In the genomic region with DNA sequence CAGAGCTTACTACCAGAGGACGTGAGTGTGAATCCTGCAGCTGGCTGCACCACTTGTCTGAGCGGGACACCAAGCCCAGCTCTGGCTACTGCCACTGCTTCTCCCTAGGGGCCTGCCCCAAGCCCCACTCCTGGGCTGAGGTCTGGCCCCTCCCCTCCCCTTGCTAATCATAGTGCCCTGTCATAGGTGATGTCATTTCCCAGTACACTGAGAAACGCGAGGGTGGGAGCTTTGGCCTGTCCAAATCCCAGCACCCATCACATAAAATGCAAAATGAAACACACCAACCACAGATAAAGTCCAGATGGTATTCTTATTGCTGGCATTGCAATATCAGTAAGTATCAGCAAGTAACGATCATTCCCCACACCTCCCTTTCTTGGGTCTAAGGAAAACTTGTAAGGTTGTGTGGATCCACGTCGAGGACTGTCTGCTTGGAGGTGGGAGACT, we compare ENCODE assay signal across 10 cellular contexts.
DNase-seq lines count a peak whose midpoint lies in the region; ATAC-seq, FAIRE-seq and TF ChIP-seq lines count a peak whose summit lies in the region.
"Had no signal": no experiment of that assay in that cellular context is flagged by ENCODE, and none has a peak within 500 bp of the region (broad histone marks: within the 10 kb centered on the region; RNA-seq: fewer than 3 reads in every experiment).

No MANE protein-coding gene starts in this region.

- H3K4me1 ChIP-seq in GM12878 (ENCODE audit: control insufficient read depth, insufficient read depth, low read length): peaks cover 49% of the 10 kb centered on the region
- H3K4me1 ChIP-seq in neuronal stem cell (ENCODE audit: control insufficient read depth in 2 of 2, insufficient read depth in 1 of 2, low read depth in 1 of 2, low read length in 2 of 2): peaks cover 3 to 7% of the 10 kb centered on the region in 2 donors
- H3K4me1 ChIP-seq in suprapubic skin: peaks cover 18% of the 10 kb centered on the region

- no peak overlapping the region for H3K4me3 ChIP-seq in GM12878
- no peak overlapping the region for H3K4me3 ChIP-seq in neuronal stem cell (ENCODE audit: low read length in 2 of 2)
- H3K4me3 ChIP-seq in suprapubic skin: no peak overlapping the region

- no peak overlapping the region for H3K18ac ChIP-seq in neuronal stem cell (ENCODE audit: low read length)

- H3K14ac ChIP-seq in neuronal stem cell (ENCODE audit: low read length): no peak overlapping the region

- TF ChIP-seq POLR2A in GM12878 (IDR thresholded peaks at IDR 0.05; ENCODE audit: low read depth, low read length) (no peak), suprapubic skin (IDR thresholded peaks at IDR 0.05) (no peak)

- no peak for TF ChIP-seq RAD21 in GM12878 (IDR thresholded peaks at IDR 0.05; ENCODE audit: insufficient read depth, low read depth, low read length)

- H2BK120ac ChIP-seq in neuronal stem cell (ENCODE audit: low read depth, low read length): no peak overlapping the region

- in situ Hi-C loops in GM13976 (cut with MboI; ENCODE audit: low sequenced_read_pairs, unreplicated experiment): no loop called here
- in situ Hi-C loops in GM12878 (cut with MboI): no loop called here

- DNase-seq in GM13976 (ENCODE audit: low spot score): peak; percentile 80
- DNase-seq in H4 (ENCODE audit: low spot score): peak; percentile 35
- DNase-seq in GM12878 (ENCODE audit: low read depth, low spot score): no peak
- DNase-seq in neuronal stem cell (ENCODE audit: low spot score): no peak
- no peak for DNase-seq in suprapubic skin (ENCODE audit: low spot score in 2 of 2)
- no peak for DNase-seq in NCI-H1092 (lab: John Stamatoyannopoulos, UW)
- no peak for DNase-seq in sciatic nerve (ENCODE audit: low spot score)
- DNase-seq in NCI-H524 (lab: John Stamatoyannopoulos, UW): no peak

- SMC1A ChIA-PET in GM12878 (lab: Charles Lee; ENCODE audit: uncharacterized antibody, unreplicated experiment): interaction anchor here (0.7 to 10.3 kb wide), 17 partner anchors 8 to 80 kb away, joined by 3 to 90 read pairs (median 5); no protein-coding TSS in a partner anchor

- H3K4ac ChIP-seq in neuronal stem cell (ENCODE audit: low read length): no peak overlapping the region

- H3K23ac ChIP-seq in neuronal stem cell (ENCODE audit: low read depth, low read length, poor library complexity): no peak overlapping the region

- H3K79me1 ChIP-seq in neuronal stem cell (ENCODE audit: low read depth, low read length): no peaks in the 10 kb centered on the region

- H4K8ac ChIP-seq in neuronal stem cell (ENCODE audit: low read depth, low read length): no peak overlapping the region

- CTCF ChIA-PET in GM12878 (lab: Yijun Ruan, JAX): interaction anchor here (0.7 to 2.6 kb wide), 6 partner anchors 22 to 35 kb away, joined by 3 to 6 read pairs (median 4); no protein-coding TSS in a partner anchor

- H3K27ac ChIP-seq in GM12878 (ENCODE audit: control insufficient read depth, insufficient read depth) (no peak overlapping the region), neuronal stem cell (replicated peaks; ENCODE audit: low read length) (no peak overlapping the region), suprapubic skin (no peak overlapping the region)
- H3K27ac ChIP-seq: epithelial cell of prostate had no signal

- TF ChIP-seq CTCF in GM13976 (IDR thresholded peaks at IDR 0.05; ENCODE audit: borderline replicate concordance, control extremely low read depth, extremely low read depth, insufficient read depth, missing control alignments) (no peak), GM12878 (IDR thresholded peaks at IDR 0.05 in 2 of 3, conservative IDR thresholded peaks at IDR 0.05 in 1 of 3; ENCODE audit: control insufficient read depth in 2 of 3, extremely low read depth in 1 of 3, insufficient read depth in 1 of 3, low read depth in 3 of 3, low read length in 3 of 3) (no peak), suprapubic skin (IDR thresholded peaks at IDR 0.05) (no peak)

- H3K27me3 ChIP-seq in GM12878 (replicated peaks in 1 of 2; ENCODE audit: control insufficient read depth in 2 of 2, insufficient read depth in 2 of 2, low read length in 1 of 2) (no peaks in the 10 kb centered on the region), neuronal stem cell (ENCODE audit: control insufficient read depth in 3 of 3, insufficient read depth in 3 of 3, low read depth in 1 of 3, low read length in 3 of 3) (no peaks in the 10 kb centered on the region), suprapubic skin (no peaks in the 10 kb centered on the region)

- RAD21 ChIA-PET in GM12878 (lab: Charles Lee; ENCODE audit: unreplicated experiment): interaction anchor here (0.9 to 5.5 kb wide), 9 partner anchors 23 to 80 kb away, joined by 3 to 49 read pairs (median 5); no protein-coding TSS in a partner anchor

- FAIRE-seq in GM12878 (lab: Jason Lieb, UNC): no peak

- H3K9ac ChIP-seq in GM12878 (ENCODE audit: control insufficient read depth, insufficient read depth, low read length): no peak overlapping the region
- no peak overlapping the region for H3K9ac ChIP-seq in neuronal stem cell (ENCODE audit: low read depth, low read length, poor library complexity)

- H3K9me3 ChIP-seq in GM12878 (replicated peaks; ENCODE audit: control insufficient read depth, insufficient read depth, low read length) (no peaks in the 10 kb centered on the region), neuronal stem cell (replicated peaks in 1 of 2; ENCODE audit: control insufficient read depth in 2 of 2, insufficient read depth in 1 of 2, low read depth in 1 of 2, low read length in 2 of 2) (no peaks in the 10 kb centered on the region), suprapubic skin (no peaks in the 10 kb centered on the region)

- H4K91ac ChIP-seq in neuronal stem cell (ENCODE audit: low read depth, low read length, poor library complexity): no peak overlapping the region

- H3K36me3 ChIP-seq in GM12878 (ENCODE audit: control insufficient read depth in 2 of 2, insufficient read depth in 2 of 2, low read length in 1 of 2): no peaks in the 10 kb centered on the region
- H3K36me3 ChIP-seq in neuronal stem cell (replicated peaks in 1 of 2; ENCODE audit: control insufficient read depth in 2 of 2, insufficient read depth in 2 of 2, low read length in 2 of 2): no peaks in the 10 kb centered on the region
- H3K36me3 ChIP-seq in suprapubic skin: no peaks in the 10 kb centered on the region

- no peak overlapping the region for H2BK15ac ChIP-seq in neuronal stem cell (ENCODE audit: low read length)

- H2AK5ac ChIP-seq in neuronal stem cell (ENCODE audit: low read depth, low read length): no peak overlapping the region

- peak overlapping the region; percentile 8 for H2AFZ ChIP-seq in GM12878 (ENCODE audit: control insufficient read depth, low read depth, low read length)
- peak overlapping the region; percentile 19 for H2AFZ ChIP-seq in neuronal stem cell (ENCODE audit: low read length)

- no peak overlapping the region for H3K4me2 ChIP-seq in GM12878 (ENCODE audit: control insufficient read depth, insufficient read depth)
- H3K4me2 ChIP-seq in neuronal stem cell (ENCODE audit: insufficient read depth, low read length, poor library complexity, severe bottlenecking): no peak overlapping the region

- no peak for TF ChIP-seq EP300 in GM12878 (IDR thresholded peaks at IDR 0.05; ENCODE audit: borderline replicate concordance in 1 of 2, control insufficient read depth in 1 of 2, low read depth in 2 of 2, low read length in 2 of 2)
- TF ChIP-seq EP300 in suprapubic skin (IDR thresholded peaks at IDR 0.05): no peak

- POLR2A ChIA-PET in GM12878 (lab: Charles Lee): interaction anchor here (0.6 to 3.2 kb wide), 13 partner anchors 10 to 550 kb away, joined by 3 to 17 read pairs (median 3); no protein-coding TSS in a partner anchor

- H4K20me1 ChIP-seq in GM12878 (ENCODE audit: control insufficient read depth, insufficient read depth): no peaks in the 10 kb centered on the region

- no peak overlapping the region for H2BK12ac ChIP-seq in neuronal stem cell (ENCODE audit: low read length)

- ATAC-seq in GM12878: peak; percentile 78
- no peak for ATAC-seq in sciatic nerve
- ATAC-seq: HCT116 had no signal

- intact Hi-C loops in GM12878 (cut with micrococcal nuclease; ENCODE audit: unreplicated experiment): no loop called here
- intact Hi-C loops in sciatic nerve (cut with DNase I): no loop called here

- WGBS in GM12878 (ENCODE audit: insufficient coverage, insufficient replicate concordance, low lambda C conversion rate, missing lambda C conversion rate): 40% methylated on average over 7 of the region's 7 CpGs
- no CpG with 5 or more reads among the region's 7 CpGs for WGBS in neuronal stem cell (ENCODE audit: extremely low coverage in 2 of 2, insufficient read length in 2 of 2, insufficient replicate concordance in 1 of 2), 2 donors
- 59% methylated on average over 7 of the region's 7 CpGs for WGBS in suprapubic skin

- H3K79me2 ChIP-seq in GM12878 (ENCODE audit: control insufficient read depth, insufficient read depth, low read length): no peaks in the 10 kb centered on the region

- no TSS peak for BruUV-seq in GM12878 (replicated peaks; lab: Mats Ljungman, UMichigan)

- no peak overlapping the region for H2BK5ac ChIP-seq in neuronal stem cell (ENCODE audit: low read length)

TF ChIP-seq in GM12878, 131 proteins besides CTCF, POLR2A, EP300 and RAD21 (continues in another document):
- TF ChIP-seq RCOR1 (conservative IDR thresholded peaks at IDR 0.05; ENCODE audit: low read depth, low read length) (no peak), RUNX3 (IDR thresholded peaks at IDR 0.05; ENCODE audit: low read length) (peak; percentile 60; the same call in 1 of the 2 replicates), FOXM1 (IDR thresholded peaks at IDR 0.05; ENCODE audit: low read depth, low read length) (0 out of 2 replicates have a peak, but pooled peaks have one; percentile 42), DPF2 (IDR thresholded peaks at IDR 0.05) (0 out of 2 replicates have a peak, but pooled peaks have one; percentile 29), MEF2A (IDR thresholded peaks at IDR 0.05; ENCODE audit: insufficient read depth, low read depth, low read length) (0 out of 2 replicates have a peak, but pooled peaks have one; percentile 10), GATAD2B (conservative IDR thresholded peaks at IDR 0.05; ENCODE audit: low read depth) (0 out of 2 replicates have a peak, but pooled peaks have one; percentile 27), MXI1 (IDR thresholded peaks at IDR 0.05; ENCODE audit: low read depth, low read length) (no peak), ZBED1 (IDR thresholded peaks at IDR 0.05; ENCODE audit: borderline replicate concordance) (peak; percentile 31; the same call in 1 of the 2 replicates)
- TF ChIP-seq, protein P1, sequence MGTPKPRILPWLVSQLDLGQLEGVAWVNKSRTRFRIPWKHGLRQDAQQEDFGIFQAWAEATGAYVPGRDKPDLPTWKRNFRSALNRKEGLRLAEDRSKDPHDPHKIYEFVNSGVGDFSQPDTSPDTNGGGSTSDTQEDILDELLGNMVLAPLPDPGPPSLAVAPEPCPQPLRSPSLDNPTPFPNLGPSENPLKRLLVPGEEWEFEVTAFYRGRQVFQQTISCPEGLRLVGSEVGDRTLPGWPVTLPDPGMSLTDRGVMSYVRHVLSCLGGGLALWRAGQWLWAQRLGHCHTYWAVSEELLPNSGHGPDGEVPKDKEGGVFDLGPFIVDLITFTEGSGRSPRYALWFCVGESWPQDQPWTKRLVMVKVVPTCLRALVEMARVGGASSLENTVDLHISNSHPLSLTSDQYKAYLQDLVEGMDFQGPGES (IDR thresholded peaks at IDR 0.05): no peak

Comparison
In these comparisons a context has a peak if more than half of its experiments do, and no peak if none do; other contexts are left out.
1. DNase-seq: peak in GM13976 (single experiment) and H4 (single experiment); none in GM12878 (single experiment), neuronal stem cell (single experiment), suprapubic skin (0 of 2), NCI-H1092 (single experiment), sciatic nerve (single experiment) and NCI-H524 (0 of 2).